In the genomic region with DNA sequence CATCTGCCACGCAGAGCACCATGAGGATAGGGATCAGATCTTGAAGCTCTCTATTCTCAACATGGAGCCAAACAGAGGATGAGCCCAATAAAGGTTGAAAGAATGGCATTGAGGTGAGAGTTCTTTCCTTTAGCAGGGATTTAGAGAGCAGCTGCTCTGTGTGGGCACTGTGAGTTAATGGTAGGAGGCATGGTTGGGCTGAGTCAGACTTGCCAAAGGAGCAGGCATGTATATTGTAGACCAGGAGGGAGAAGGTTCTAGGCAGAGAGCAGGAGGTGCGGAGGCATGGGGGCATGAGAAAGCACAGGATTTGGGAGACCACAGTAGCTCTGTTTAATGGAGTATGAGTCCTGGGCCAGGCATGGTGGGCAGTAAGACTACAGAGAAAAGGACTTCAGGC, we compare ENCODE assay signal across 18 cellular contexts. TPM values are rescaled to one million over a fixed set of nuclear protein-coding genes. Genes with fewer than 3 reads are reported as not detected.
DNase-seq lines count a peak whose midpoint lies in the region; ATAC-seq and TF ChIP-seq lines count a peak whose summit lies in the region.
"Had no signal": no experiment of that assay in that cellular context is flagged by ENCODE, and none has a peak within 500 bp of the region (broad histone marks: within the 10 kb centered on the region; RNA-seq: fewer than 3 reads in every experiment).

No MANE protein-coding gene starts in this region.

- no peak for ATAC-seq in CD4-positive, alpha-beta T cell (ENCODE audit: poor library complexity)
- no peak for ATAC-seq in foreskin keratinocyte
- no peak for ATAC-seq in HG03439 (IDR thresholded peaks at IDR 0.05; ENCODE audit: unreplicated experiment)
- ATAC-seq: left lobe of liver had no signal

- H3K27ac Mint-ChIP-seq in CD4-positive, alpha-beta T cell: peak overlapping the region; percentile 42
- H3K27ac Mint-ChIP-seq: T-helper 1 cell treated with Interleukin-12 subunit alpha and Interleukin-12 subunit beta and Interleukin-4 antibody, amounts not matched to agents 30 μg/mL and 1 μg/mL, for 36 hours had no signal

- H3K23ac ChIP-seq in trophoblast cell (ENCODE audit: low read length): no peak overlapping the region

- H2AFZ ChIP-seq in trophoblast cell (ENCODE audit: insufficient read depth, low read length, poor library complexity): no peak overlapping the region

- no peaks in the 10 kb centered on the region for H3K4me1 ChIP-seq in trophoblast cell (ENCODE audit: control insufficient read depth in 1 of 2, insufficient read depth in 2 of 2, low read length in 2 of 2)
- H3K4me1 ChIP-seq in foreskin keratinocyte: peaks cover 3% of the 10 kb centered on the region
- H3K4me1 ChIP-seq: HAP-1 had no signal

- peaks cover 68 to 82% of the 10 kb centered on the region in 2 experiments for H3K36me3 ChIP-seq in trophoblast cell (ENCODE audit: control insufficient read depth in 1 of 2, insufficient read depth in 2 of 2, low read length in 2 of 2)

- no peaks in the 10 kb centered on the region for H3K9me3 ChIP-seq in CD4-positive, alpha-beta T cell (ENCODE audit: control insufficient read depth, low read length)
- no peaks in the 10 kb centered on the region for H3K9me3 ChIP-seq in trophoblast cell (ENCODE audit: insufficient read depth, low read depth, low read length)
- H3K9me3 ChIP-seq: HAP-1, suprapubic skin had no signal

- no peak overlapping the region for H3K9ac ChIP-seq in trophoblast cell (ENCODE audit: low read length)

- no peak overlapping the region for H2BK120ac ChIP-seq in trophoblast cell (ENCODE audit: insufficient read depth, low read length, poor library complexity)

- no peak overlapping the region for H4K12ac ChIP-seq in trophoblast cell (ENCODE audit: low read depth, low read length)

- peaks cover 88% of the 10 kb centered on the region for H3K36me3 Mint-ChIP-seq in CD4-positive, alpha-beta T cell (ENCODE audit: low read depth)

- no peak overlapping the region for H3K27ac ChIP-seq in CD4-positive, alpha-beta T cell (ENCODE audit: low read depth, low read length)
- H3K27ac ChIP-seq in cingulate gyrus (ENCODE audit: low read depth, low read length) (peak overlapping the region; percentile 96), trophoblast cell (ENCODE audit: low read depth, low read length) (no peak overlapping the region), foreskin keratinocyte (no peak overlapping the region)
- H3K27ac ChIP-seq: suprapubic skin had no signal

- POLR2A ChIA-PET in CD4-positive, alpha-beta T cell (lab: Charles Lee): interaction anchor here (1.3 to 2.4 kb wide), 2 partner anchors 11 to 133 kb away, joined by 3 to 15 read pairs; a partner anchor contains a TSS

- H3K18ac ChIP-seq in trophoblast cell (ENCODE audit: low read length): no peak overlapping the region

- no peaks in the 10 kb centered on the region for H3K79me1 ChIP-seq in trophoblast cell (ENCODE audit: low read length)

- no peaks in the 10 kb centered on the region for H3K27me3 Mint-ChIP-seq in CD4-positive, alpha-beta T cell
- H3K27me3 Mint-ChIP-seq: progenitor cell of endocrine pancreas had no signal

- DNase-seq in CD4-positive, alpha-beta T cell: no peak
- DNase-seq in LHCN-M2 (ENCODE audit: low read depth) (peak; percentile 79), trophoblast cell (no peak), OCI-M1 (lab: John Stamatoyannopoulos, UW) (no peak), foreskin keratinocyte (no peak)
- DNase-seq: activated CD4-positive, CD25-positive, alpha-beta regulatory T cell; activated CD8-positive, alpha-beta memory T cell treated with anti-CD3 and anti-CD28 coated beads, Interleukin-2, amount 50 U/mL, for 4 hours; foreskin melanocyte; NCI-H1694 treated with DMSO at 0.1 percent for 48 hours; NCI-H446 treated with DMSO at 0.1 percent for 48 hours; stimulated activated CD4-positive, alpha-beta T cell treated with anti-CD3 and anti-CD28 coated beads, Interleukin-15, amount 100 ng/mL, for 24 hours had no signal

- CTCF ChIA-PET in CD4-positive, alpha-beta T cell (lab: Charles Lee): no interaction called here

- H2BK5ac ChIP-seq in trophoblast cell (ENCODE audit: low read depth, low read length, poor library complexity): no peak overlapping the region

- H3K4me3 ChIP-seq in trophoblast cell (ENCODE audit: low read depth, low read length): peak overlapping the region; percentile 19
- H3K4me3 ChIP-seq: HAP-1, suprapubic skin had no signal

- no peaks in the 10 kb centered on the region for H3K9me3 Mint-ChIP-seq in CD4-positive, alpha-beta T cell
- H3K9me3 Mint-ChIP-seq: T-helper 1 cell treated with Interleukin-12 subunit alpha and Interleukin-12 subunit beta and Interleukin-4 antibody, amounts not matched to agents 30 μg/mL and 1 μg/mL, for 36 hours had no signal

- no peaks in the 10 kb centered on the region for H3K27me3 ChIP-seq in CD4-positive, alpha-beta T cell (ENCODE audit: control insufficient read depth, insufficient read depth, low read length)
- no peaks in the 10 kb centered on the region for H3K27me3 ChIP-seq in trophoblast cell (ENCODE audit: insufficient read depth, low read length)
- no peaks in the 10 kb centered on the region for H3K27me3 ChIP-seq in foreskin keratinocyte
- H3K27me3 ChIP-seq: suprapubic skin had no signal

- no CpG with 5 or more reads among the region's 2 CpGs for WGBS in trophoblast cell (ENCODE audit: extremely low coverage, insufficient coverage, insufficient read length)

- H2AK5ac ChIP-seq in trophoblast cell (ENCODE audit: low read length): no peak overlapping the region

- H4K8ac ChIP-seq in trophoblast cell (ENCODE audit: low read depth, low read length): no peak overlapping the region

- peaks cover 9% of the 10 kb centered on the region for H3K4me1 Mint-ChIP-seq in CD4-positive, alpha-beta T cell (ENCODE audit: low read depth)

- no peak overlapping the region for H4K91ac ChIP-seq in trophoblast cell (ENCODE audit: low read depth, low read length)

- H3K79me2 ChIP-seq in trophoblast cell (ENCODE audit: control insufficient read depth, insufficient read depth, low read length, poor library complexity): no peaks in the 10 kb centered on the region

- no peak overlapping the region for H2BK12ac ChIP-seq in trophoblast cell (ENCODE audit: low read length)

- no peak overlapping the region for H3K4me3 Mint-ChIP-seq in CD4-positive, alpha-beta T cell
- H3K4me3 Mint-ChIP-seq: T-helper 1 cell treated with Interleukin-12 subunit alpha and Interleukin-12 subunit beta and Interleukin-4 antibody, amounts not matched to agents 30 μg/mL and 1 μg/mL, for 36 hours had no signal

- H3K4me2 ChIP-seq in trophoblast cell (ENCODE audit: low read length): no peak overlapping the region

- no peak for TF ChIP-seq CTCF in CD4-positive, alpha-beta T cell (IDR thresholded peaks at IDR 0.05)
- no peak for TF ChIP-seq CTCF in foreskin keratinocyte (conservative IDR thresholded peaks at IDR 0.05)

- no peak overlapping the region for H3K4ac ChIP-seq in trophoblast cell (ENCODE audit: low read depth, low read length)

- no peak overlapping the region for H3K14ac ChIP-seq in trophoblast cell (ENCODE audit: low read length)

- intact Hi-C loops in CD4-positive, alpha-beta T cell (cut with DNase I, micrococcal nuclease): no loop called here

RNA-seq across cellular contexts. Expression of a gene that starts 32.0 kb away (rescaled TPM):
- total RNA-seq in CD4-positive, alpha-beta T cell: 1 to 10 TPM in 1 of 2 experiments, under 1 TPM in 1; 0.64 to 1.2 TPM
- 5.9 and 8.8 TPM in 2 replicates for total RNA-seq in LHCN-M2 (2014; rRNA removed)
- polyA plus RNA-seq in LHCN-M2 (2012): 10.7 TPM
- polyA plus RNA-seq in trophoblast cell (2013): 9.2 and 9.3 TPM in 2 replicates
- 5.0 and 6.2 TPM in 2 replicates for total RNA-seq in foreskin keratinocyte
- polyA plus RNA-seq in foreskin keratinocyte: 10.0 and 10.2 TPM in 2 replicates

RNA-seq across cellular contexts. Expression of a gene that starts 32.3 kb away (rescaled TPM):
- total RNA-seq in CD4-positive, alpha-beta T cell: 10 to 100 TPM; 79.9 to 84.0 TPM
- total RNA-seq in LHCN-M2 (2014; rRNA removed) (not detected in 2 replicates), foreskin keratinocyte (0.18 TPM in 1 of 2 replicates, not detected in the other)
- 0.38 TPM for polyA plus RNA-seq in LHCN-M2 (2012)
- 1.3 and 1.5 TPM in 2 replicates for polyA plus RNA-seq in trophoblast cell (2013)
- 0.12 TPM in 1 of 2 replicates, not detected in the other for polyA plus RNA-seq in foreskin keratinocyte

Comparison
In these comparisons a context has a peak if more than half of its experiments do, and no peak if none do; other contexts are left out.
1. RNA of a gene that starts 32.3 kb away (total RNA-seq): 79.9 to 84.0 TPM in CD4-positive, alpha-beta T cell; 0.18 TPM in foreskin keratinocyte and not detected in LHCN-M2; every median in the first group is over 10 times any median in the second.